Comparison of ENCODE assay signal across 1 cellular context in genomic region chr17:29326414-29326813, GRCh38.
A peak's percentile ranks its signal among the peaks of the same experiment; 100 is the strongest.
TF ChIP-seq lines count a peak whose summit lies in the region.

No MANE protein-coding gene starts in this region.

TF ChIP-seq in HEK293, 187 proteins besides CTCF, POLR2A, EP300 and RAD21 (continued from another document):
- 0 out of 2 replicates have a peak, but pooled peaks have one; percentile 19 for TF ChIP-seq ZNF266 (tag by site-specific recombination; IDR thresholded peaks at IDR 0.05; ENCODE audit: low read depth)
- no peak for TF ChIP-seq ZNF18 (tag by site-specific recombination; IDR thresholded peaks at IDR 0.05)
- TF ChIP-seq ZNF248 (tag by site-specific recombination; IDR thresholded peaks at IDR 0.05), result no peak
- no peak for TF ChIP-seq ZSCAN5A (tag by site-specific recombination; IDR thresholded peaks at IDR 0.05)
- no peak for TF ChIP-seq TSHZ1 (tag by site-specific recombination; IDR thresholded peaks at IDR 0.05; ENCODE audit: borderline replicate concordance)
- peak; percentile 91 for TF ChIP-seq ZNF394 (tag by site-specific recombination; IDR thresholded peaks at IDR 0.05; ENCODE audit: borderline replicate concordance)
- TF ChIP-seq ZSCAN4 (tag by site-specific recombination; IDR thresholded peaks at IDR 0.05), result no peak
- TF ChIP-seq BCL6B (tag by site-specific recombination; IDR thresholded peaks at IDR 0.05), result no peak
- TF ChIP-seq ZBTB26 (tag by site-specific recombination; optimal IDR thresholded peaks at IDR 0.05), result no peak
- no peak for TF ChIP-seq TRIM28 (IDR thresholded peaks at IDR 0.05; ENCODE audit: borderline replicate concordance, low read length)
- peak; percentile 50; the same call in 1 of the 2 replicates for TF ChIP-seq REST (tag by site-specific recombination; IDR thresholded peaks at IDR 0.05)
- TF ChIP-seq ZNF510 (tag by site-specific recombination; IDR thresholded peaks at IDR 0.05; ENCODE audit: insufficient replicate concordance), result peak; percentile 29
- no peak for TF ChIP-seq RBAK (tag by site-specific recombination; IDR thresholded peaks at IDR 0.05)
- TF ChIP-seq ZNF335 (tag by site-specific recombination; conservative IDR thresholded peaks at IDR 0.05), result no peak
- TF ChIP-seq MEIS1 (CRISPR knock-in tag; IDR thresholded peaks at IDR 0.05; ENCODE audit: borderline replicate concordance), result no peak
- no peak for TF ChIP-seq ZSCAN23 (tag by site-specific recombination; IDR thresholded peaks at IDR 0.05)
- no peak for TF ChIP-seq ZNF837 (tag by site-specific recombination; IDR thresholded peaks at IDR 0.05)
- TF ChIP-seq ZNF629 (tag by site-specific recombination; IDR thresholded peaks at IDR 0.05), result peak; percentile 43; the same call in 1 of the 2 replicates
- TF ChIP-seq ZNF19 (tag by site-specific recombination; IDR thresholded peaks at IDR 0.05; ENCODE audit: low read depth), result no peak
- no peak for TF ChIP-seq SCRT1 (tag by site-specific recombination; IDR thresholded peaks at IDR 0.05; ENCODE audit: borderline replicate concordance)
- TF ChIP-seq ZNF341 (tag by site-specific recombination; IDR thresholded peaks at IDR 0.05; ENCODE audit: low read depth), result no peak
- TF ChIP-seq ZNF366 (tag by site-specific recombination; conservative IDR thresholded peaks at IDR 0.05), result no peak
- TF ChIP-seq ZBTB21 (tag by site-specific recombination; IDR thresholded peaks at IDR 0.05), result no peak
- no peak for TF ChIP-seq TCF7L2 (IDR thresholded peaks at IDR 0.05; ENCODE audit: borderline replicate concordance, low read depth, low read length)
- no peak for TF ChIP-seq ZNF416 (tag by site-specific recombination; IDR thresholded peaks at IDR 0.05)
